ENCODE assay signal across 1 cellular context in the genomic region with DNA sequence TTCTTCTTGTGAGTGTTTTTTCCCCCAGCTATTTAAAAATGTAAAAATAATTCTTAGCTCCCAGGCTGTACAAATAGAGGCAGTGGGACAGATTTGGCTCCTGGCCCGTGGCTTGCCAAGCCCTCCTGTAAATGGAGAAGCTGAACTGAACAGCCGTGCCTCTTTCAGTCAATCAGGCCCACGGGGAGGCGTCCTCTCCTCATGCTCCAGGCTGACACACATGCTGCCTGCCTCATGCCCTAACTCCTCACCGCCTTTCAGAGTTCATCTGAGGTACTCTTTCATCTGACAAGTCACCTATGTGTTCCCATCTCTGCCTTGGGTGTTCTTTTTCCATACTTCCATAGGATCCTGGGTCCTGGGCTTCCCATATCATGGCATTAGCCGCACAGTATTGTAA.
TF ChIP-seq lines count a peak whose summit lies in the region.

No MANE protein-coding gene starts in this region.

TF ChIP-seq in WTC11, 78 proteins besides CTCF, POLR2A, EP300 and RAD21 (continued from another document):
- no peak for TF ChIP-seq JUN (CRISPR knock-in tag; IDR thresholded peaks at IDR 0.05)
- no peak for TF ChIP-seq TEAD4 (CRISPR knock-in tag; IDR thresholded peaks at IDR 0.05)
- no peak for TF ChIP-seq OVOL2 (CRISPR knock-in tag; IDR thresholded peaks at IDR 0.05; ENCODE audit: borderline replicate concordance)
- TF ChIP-seq, protein P1, sequence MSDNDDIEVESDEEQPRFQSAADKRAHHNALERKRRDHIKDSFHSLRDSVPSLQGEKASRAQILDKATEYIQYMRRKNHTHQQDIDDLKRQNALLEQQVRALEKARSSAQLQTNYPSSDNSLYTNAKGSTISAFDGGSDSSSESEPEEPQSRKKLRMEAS (CRISPR knock-in tag; IDR thresholded peaks at IDR 0.05): no peak
- no peak for TF ChIP-seq ATF2 (CRISPR knock-in tag; IDR thresholded peaks at IDR 0.05; ENCODE audit: borderline replicate concordance, low read depth)
- TF ChIP-seq SMAD3 (CRISPR knock-in tag; IDR thresholded peaks at IDR 0.05; ENCODE audit: borderline replicate concordance): no peak
- no peak for TF ChIP-seq CREB1 (CRISPR knock-in tag; IDR thresholded peaks at IDR 0.05)
- TF ChIP-seq, protein P2, sequence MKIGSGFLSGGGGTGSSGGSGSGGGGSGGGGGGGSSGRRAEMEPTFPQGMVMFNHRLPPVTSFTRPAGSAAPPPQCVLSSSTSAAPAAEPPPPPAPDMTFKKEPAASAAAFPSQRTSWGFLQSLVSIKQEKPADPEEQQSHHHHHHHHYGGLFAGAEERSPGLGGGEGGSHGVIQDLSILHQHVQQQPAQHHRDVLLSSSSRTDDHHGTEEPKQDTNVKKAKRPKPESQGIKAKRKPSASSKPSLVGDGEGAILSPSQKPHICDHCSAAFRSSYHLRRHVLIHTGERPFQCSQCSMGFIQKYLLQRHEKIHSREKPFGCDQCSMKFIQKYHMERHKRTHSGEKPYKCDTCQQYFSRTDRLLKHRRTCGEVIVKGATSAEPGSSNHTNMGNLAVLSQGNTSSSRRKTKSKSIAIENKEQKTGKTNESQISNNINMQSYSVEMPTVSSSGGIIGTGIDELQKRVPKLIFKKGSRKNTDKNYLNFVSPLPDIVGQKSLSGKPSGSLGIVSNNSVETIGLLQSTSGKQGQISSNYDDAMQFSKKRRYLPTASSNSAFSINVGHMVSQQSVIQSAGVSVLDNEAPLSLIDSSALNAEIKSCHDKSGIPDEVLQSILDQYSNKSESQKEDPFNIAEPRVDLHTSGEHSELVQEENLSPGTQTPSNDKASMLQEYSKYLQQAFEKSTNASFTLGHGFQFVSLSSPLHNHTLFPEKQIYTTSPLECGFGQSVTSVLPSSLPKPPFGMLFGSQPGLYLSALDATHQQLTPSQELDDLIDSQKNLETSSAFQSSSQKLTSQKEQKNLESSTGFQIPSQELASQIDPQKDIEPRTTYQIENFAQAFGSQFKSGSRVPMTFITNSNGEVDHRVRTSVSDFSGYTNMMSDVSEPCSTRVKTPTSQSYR (CRISPR knock-in tag; IDR thresholded peaks at IDR 0.05): no peak
